In genomic region chr17:47694818-47695663, GRCh38 we compare ENCODE assay signal across 7 cellular contexts. TPM values are rescaled to one million over a fixed set of nuclear protein-coding genes. Genes with fewer than 3 reads are reported as not detected.
DNase-seq lines count a peak whose midpoint lies in the region; ATAC-seq and TF ChIP-seq lines count a peak whose summit lies in the region.

No MANE protein-coding gene starts in this region.

- H3K27ac Mint-ChIP-seq in T-cell = peak overlapping the region; percentile 59 to 60

- H3K9me3 ChIP-seq in body of pancreas (no peaks in the 10 kb centered on the region), iPS-18c (ENCODE audit: control insufficient read depth, insufficient read depth, low read length) (no peaks in the 10 kb centered on the region), skeletal muscle satellite cell (replicated peaks; ENCODE audit: low read length) (no peaks in the 10 kb centered on the region)

- 22 to 41% methylated on average over 31 to 59 of the region's 60 CpGs for WGBS in body of pancreas, 2 donors

- H3K4me3 ChIP-seq in body of pancreas (peak overlapping the region; percentile 93 to 99), iPS-18c (ENCODE audit: insufficient read depth, low read depth, low read length) (peak overlapping the region; percentile 87), skeletal muscle satellite cell (ENCODE audit: low read length) (peak overlapping the region; percentile 76)

- H3K27me3 Mint-ChIP-seq in T-cell = no peaks in the 10 kb centered on the region

- H3K4me3 Mint-ChIP-seq in T-cell = peak overlapping the region; percentile 73 to 90 (median 80)

- CTCF ChIA-PET in T-cell (lab: Charles Lee) = interaction anchor here in 1 of 2 donors (0.6 kb wide), 1 partner anchor 456 kb away, joined by 7 read pairs; no protein-coding TSS in a partner anchor

- intact Hi-C loops in body of pancreas (cut with DNase I) = loop anchor here (10.0 kb wide), 1 partner anchor 110 kb away; no protein-coding TSS in a partner anchor

- no peaks in the 10 kb centered on the region for H3K27me3 ChIP-seq in body of pancreas
- H3K27me3 ChIP-seq in skeletal muscle satellite cell (ENCODE audit: control insufficient read depth, insufficient read depth, low read length) = peaks cover 8% of the 10 kb centered on the region

- peak overlapping the region; percentile 31 for H3K9ac ChIP-seq in skeletal muscle satellite cell (ENCODE audit: low read depth, low read length)

- H3K27ac ChIP-seq in body of pancreas = peak overlapping the region; percentile 64 to 89 (median 80)

- H3K4me1 ChIP-seq in body of pancreas (peaks cover 29% of the 10 kb centered on the region), skeletal muscle satellite cell (ENCODE audit: control insufficient read depth, insufficient read depth, low read length) (peaks cover 18% of the 10 kb centered on the region)

- H3K36me3 ChIP-seq in body of pancreas (replicated peaks in 1 of 2; ENCODE audit: insufficient read depth in 1 of 2, low read depth in 2 of 2) = no peaks in the 10 kb centered on the region
- peaks cover 5% of the 10 kb centered on the region for H3K36me3 ChIP-seq in skeletal muscle satellite cell (ENCODE audit: insufficient read depth, low read length)

- POLR2A ChIA-PET in T-cell (lab: Charles Lee) = interaction anchor here in 1 of 2 donors (0.6 kb wide), 1 partner anchor 32 kb away, joined by 3 read pairs; no protein-coding TSS in a partner anchor

- TF ChIP-seq POLR2A in body of pancreas (IDR thresholded peaks at IDR 0.05) = peak in 1 of 3 donors; percentile 7

- peak; percentile 61 for DNase-seq in HCEC 1CT
- DNase-seq in T-cell = peak in 6 of 34 experiments; percentile 18 to 43 (median 26)
- peak; percentile 52 to 59 (median 56) for DNase-seq in body of pancreas
- DNase-seq in NCI-H226 = no peak

- peaks cover 25 to 48% (median 28%) of the 10 kb centered on the region in 3 donors for H3K4me1 Mint-ChIP-seq in T-cell

- TF ChIP-seq CTCF in body of pancreas (IDR thresholded peaks at IDR 0.05) = no peak

- ATAC-seq in T-cell (replicated peaks in 1 of 4) (peak; percentile 39 to 46 (median 44)), body of pancreas (peak; percentile 31), HG03469 (IDR thresholded peaks at IDR 0.05; ENCODE audit: unreplicated experiment) (no peak)

- no peaks in the 10 kb centered on the region for H3K36me3 Mint-ChIP-seq in T-cell

- no peaks in the 10 kb centered on the region for H3K9me3 Mint-ChIP-seq in T-cell

- H3K4me2 ChIP-seq in skeletal muscle satellite cell (ENCODE audit: low read length) = peak overlapping the region; percentile 95

RNA-seq across cellular contexts. Expression of gene TBKBP1, which starts 1.1 kb away (rescaled TPM):
- total RNA-seq in T-cell (10 to 100 TPM in 1 of 5 donors, 1 to 10 TPM in 4; 4.5 to 20.5 (median 7.2) TPM), body of pancreas (10 to 100 TPM in 1 of 2 donors, 1 to 10 TPM in 1; 8.0 to 13.2 TPM)
- total RNA-seq in skeletal muscle satellite cell (2012; rRNA removed) = 8.9 and 14.6 TPM in 2 replicates

RNA-seq across cellular contexts. Expression of gene TBX21, which starts 38.0 kb away (rescaled TPM):
- 10 to 100 TPM in 4 of 5 donors, 1 to 10 TPM in 1; 7.9 to 37.3 (median 20.8) TPM for total RNA-seq in T-cell
- total RNA-seq in body of pancreas = 1 to 10 TPM in 1 of 2 donors, not detected in 1; 1.0 TPM
- total RNA-seq in skeletal muscle satellite cell (2012; rRNA removed) = 3.5 and 3.7 TPM in 2 replicates

RNA-seq across cellular contexts. Expression of gene KPNB1, which starts 45.3 kb away (rescaled TPM):
- total RNA-seq in T-cell = 100 to 1,000 TPM; 216 to 262 (median 240) TPM
- 100 to 1,000 TPM in 1 of 2 donors, 10 to 100 TPM in 1; 73.4 to 137 TPM for total RNA-seq in body of pancreas
- total RNA-seq in skeletal muscle satellite cell (2012; rRNA removed) = 337 and 374 TPM in 2 replicates

Comparison
In these comparisons a context has a peak if more than half of its experiments do, and no peak if none do; other contexts are left out.
1. RNA of gene TBX21, which starts 38.0 kb away (total RNA-seq): 7.9 to 37.3 TPM in T-cell; 1.0 TPM in body of pancreas; every median in the first group is over 4 times any median in the second.
2. Peak in every context shown above with its lines, with median percentiles within 50 percentile points of each other: H3K4me3 ChIP-seq.